In genomic region chr6:89520730-89521129, GRCh38 we compare ENCODE assay signal across 3 cellular contexts.
"Had no signal": no experiment of that assay in that cellular context is flagged by ENCODE, and none has a peak within 500 bp of the region (broad histone marks: within the 10 kb centered on the region; RNA-seq: fewer than 3 reads in every experiment).

No MANE protein-coding gene starts in this region.

- ATAC-seq: GM12878 had no signal

- DNase-seq: GDM1, GF-D8 had no signal

- H3K4me3 ChIP-seq: GM12878 had no signal
